Comparison of ENCODE assay signal across 26 cellular contexts in genomic region chr15:28876131-28876844, GRCh38. TPM values are rescaled to one million over a fixed set of nuclear protein-coding genes. Genes with fewer than 3 reads are reported as not detected.
A peak's percentile ranks its signal among the peaks of the same experiment; 100 is the strongest.
DNase-seq lines count a peak whose midpoint lies in the region; ATAC-seq and TF ChIP-seq lines count a peak whose summit lies in the region.
"Had no signal": no experiment of that assay in that cellular context is flagged by ENCODE, and none has a peak within 500 bp of the region (broad histone marks: within the 10 kb centered on the region; RNA-seq: fewer than 3 reads in every experiment).

No MANE protein-coding gene starts in this region.

- H4K20me1 ChIP-seq in neural progenitor cell (ENCODE audit: low read depth) = peaks cover 5% of the 10 kb centered on the region

- H3K4me3 Mint-ChIP-seq in CD4-positive, alpha-beta T cell = no peak overlapping the region
- H3K4me3 Mint-ChIP-seq in T-cell (peak overlapping the region in 1 of 3 donors; percentile 43), neural progenitor cell (peak overlapping the region; percentile 81)
- H3K4me3 Mint-ChIP-seq: activated CD4-positive, alpha-beta memory T cell treated with anti-CD3 and anti-CD28 coated beads for 36 hours; activated naive CD4-positive, alpha-beta T cell treated with anti-CD3 and anti-CD28 coated beads, Interleukin-2, amount 10 ng/mL, durations not matched to agents 7 days and 5 days; CD4-positive, alpha-beta memory T cell had no signal

- H3K36me3 ChIP-seq in neural progenitor cell = no peaks in the 10 kb centered on the region
- H3K36me3 ChIP-seq: ascending aorta, gastroesophageal sphincter, pancreas had no signal

- POLR2A ChIA-PET in CD4-positive, alpha-beta T cell (lab: Charles Lee) = interaction anchor here (0.9 kb wide), 1 partner anchor 9 kb away, joined by 4 read pairs; the partner anchor contains the start of gene APBA2
- POLR2A ChIA-PET in T-cell (lab: Charles Lee) = no interaction called here

- no peak for TF ChIP-seq CTCF in CD4-positive, alpha-beta T cell (IDR thresholded peaks at IDR 0.05)
- TF ChIP-seq CTCF in neural progenitor cell (IDR thresholded peaks at IDR 0.05) = no peak

- intact Hi-C loops in CD4-positive, alpha-beta T cell (cut with DNase I, micrococcal nuclease) = loop anchor here in 1 of 2 experiments (1.0 kb wide), 1 partner anchor 99 kb away; no protein-coding TSS in a partner anchor

- DNase-seq in CD4-positive, alpha-beta T cell = no peak
- peak in 5 of 34 experiments; percentile 17 to 31 (median 24) for DNase-seq in T-cell
- peak; percentile 46 for DNase-seq in iPS DF 4.7 (ENCODE audit: extremely low read depth, low spot score)
- DNase-seq in neural progenitor cell (ENCODE audit: low spot score) = peak; percentile 96
- no peak for DNase-seq in NOMO-1 (lab: John Stamatoyannopoulos, UW; ENCODE audit: unreplicated experiment in 2 of 2)
- DNase-seq in NCI-H526 treated with DMSO at 0.1 percent for 48 hours (lab: John Stamatoyannopoulos, UW) = no peak
- DNase-seq: activated CD4-positive, alpha-beta memory T cell treated with anti-CD3 and anti-CD28 coated beads for 36 hours; activated naive CD4-positive, alpha-beta T cell treated with anti-CD3 and anti-CD28 coated beads, Interleukin-2, amount 10 ng/mL, durations not matched to agents 7 days and 5 days; CD4-positive, alpha-beta memory T cell; DMS153; effector CD4-positive, alpha-beta T cell; GDM1; Kasumi-1; NCI-H187 treated with DMSO at 0.1 percent for 48 hours; PC-9; T-helper 2 cell had no signal

- H3K27ac Mint-ChIP-seq in CD4-positive, alpha-beta T cell = no peak overlapping the region
- H3K27ac Mint-ChIP-seq in T-cell (peak overlapping the region in 1 of 2 donors; percentile 22), neural progenitor cell (peak overlapping the region; percentile 99)
- H3K27ac Mint-ChIP-seq: activated CD4-positive, alpha-beta memory T cell treated with anti-CD3 and anti-CD28 coated beads for 36 hours had no signal

- H3K4me2 ChIP-seq in neural progenitor cell = peak overlapping the region; percentile 71
- H3K4me2 ChIP-seq: PC-9 had no signal

- no peak overlapping the region for H3K27ac ChIP-seq in CD4-positive, alpha-beta T cell (ENCODE audit: low read depth, low read length)
- H3K27ac ChIP-seq in neural progenitor cell = peak overlapping the region; percentile 55
- H3K27ac ChIP-seq: ascending aorta, gastroesophageal sphincter, pancreas, PC-9, VCaP had no signal

- peaks cover 23% of the 10 kb centered on the region for H3K4me1 Mint-ChIP-seq in CD4-positive, alpha-beta T cell (ENCODE audit: low read depth)
- H3K4me1 Mint-ChIP-seq in T-cell (peaks cover 12 to 23% (median 15%) of the 10 kb centered on the region in 3 donors), neural progenitor cell (peaks cover 49% of the 10 kb centered on the region)

- H3K36me3 Mint-ChIP-seq in CD4-positive, alpha-beta T cell (ENCODE audit: low read depth) = no peaks in the 10 kb centered on the region
- no peaks in the 10 kb centered on the region for H3K36me3 Mint-ChIP-seq in T-cell
- H3K36me3 Mint-ChIP-seq in neural progenitor cell = peaks cover 2% of the 10 kb centered on the region
- H3K36me3 Mint-ChIP-seq: activated CD4-positive, alpha-beta memory T cell treated with anti-CD3 and anti-CD28 coated beads for 36 hours; activated naive CD4-positive, alpha-beta T cell treated with anti-CD3 and anti-CD28 coated beads, Interleukin-2, amount 10 ng/mL, durations not matched to agents 7 days and 5 days; CD4-positive, alpha-beta memory T cell had no signal

- H3K9me3 Mint-ChIP-seq in CD4-positive, alpha-beta T cell = no peaks in the 10 kb centered on the region
- H3K9me3 Mint-ChIP-seq in T-cell (no peaks in the 10 kb centered on the region), neural progenitor cell (peaks cover 15% of the 10 kb centered on the region)
- H3K9me3 Mint-ChIP-seq: activated CD4-positive, alpha-beta memory T cell treated with anti-CD3 and anti-CD28 coated beads for 36 hours; activated naive CD4-positive, alpha-beta T cell treated with anti-CD3 and anti-CD28 coated beads, Interleukin-2, amount 10 ng/mL, durations not matched to agents 7 days and 5 days had no signal

- no peaks in the 10 kb centered on the region for H3K79me2 ChIP-seq in neural progenitor cell (ENCODE audit: low read depth)

- no peak overlapping the region for H2AFZ ChIP-seq in neural progenitor cell (replicated peaks)
- H2AFZ ChIP-seq: PC-9 had no signal

- no peaks in the 10 kb centered on the region for H3K27me3 ChIP-seq in CD4-positive, alpha-beta T cell (ENCODE audit: control insufficient read depth, insufficient read depth, low read length)
- H3K27me3 ChIP-seq in neural progenitor cell = no peaks in the 10 kb centered on the region
- H3K27me3 ChIP-seq: ascending aorta, pancreas had no signal

- H3K27me3 Mint-ChIP-seq in CD4-positive, alpha-beta T cell = no peaks in the 10 kb centered on the region
- H3K27me3 Mint-ChIP-seq in T-cell = no peaks in the 10 kb centered on the region
- peaks cover 18% of the 10 kb centered on the region for H3K27me3 Mint-ChIP-seq in neural progenitor cell (ENCODE audit: insufficient read depth, low read depth)
- H3K27me3 Mint-ChIP-seq: activated CD4-positive, alpha-beta memory T cell treated with anti-CD3 and anti-CD28 coated beads for 36 hours; CD4-positive, alpha-beta memory T cell had no signal

- H3K4me3 ChIP-seq in neural progenitor cell = peak overlapping the region; percentile 13
- H3K4me3 ChIP-seq: ascending aorta, gastroesophageal sphincter, pancreas, PC-9 had no signal

- peaks cover 21% of the 10 kb centered on the region for H3F3A ChIP-seq in neural progenitor cell (ENCODE audit: low read depth)

- no peaks in the 10 kb centered on the region for H3K9me3 ChIP-seq in CD4-positive, alpha-beta T cell (ENCODE audit: control insufficient read depth, low read length)
- H3K9me3 ChIP-seq in neural progenitor cell (ENCODE audit: low read depth) = no peaks in the 10 kb centered on the region
- H3K9me3 ChIP-seq: ascending aorta, pancreas had no signal

- H3K9ac ChIP-seq in neural progenitor cell = no peak overlapping the region

- CTCF ChIA-PET in CD4-positive, alpha-beta T cell (lab: Charles Lee) = no interaction called here
- CTCF ChIA-PET in T-cell (lab: Charles Lee) = interaction anchor here in 1 of 2 donors (0.7 to 1.0 kb wide), 2 partner anchors 14 to 114 kb away, joined by 3 to 4 read pairs; no protein-coding TSS in a partner anchor

- peaks cover 15% of the 10 kb centered on the region for H3K4me1 ChIP-seq in neural progenitor cell
- H3K4me1 ChIP-seq: ascending aorta, gastroesophageal sphincter had no signal

- ATAC-seq in CD4-positive, alpha-beta T cell (ENCODE audit: poor library complexity) = peak; percentile 37
- peak in 3 of 4 experiments; percentile 31 to 69 (median 45) for ATAC-seq in T-cell (replicated peaks in 1 of 4)
- ATAC-seq in SK-N-SH treated with all-trans-retinoic acid at 6 μM for 48 hours = no peak
- ATAC-seq: gastroesophageal sphincter, pancreas, sciatic nerve had no signal

TF ChIP-seq in SK-N-SH treated with all-trans-retinoic acid at 6 μM for 48 hours, 23 proteins besides CTCF, POLR2A, EP300 and RAD21:
- TF ChIP-seq ZFP30 (CRISPR knock-in tag; IDR thresholded peaks at IDR 0.05) (no peak), ARNTL (CRISPR knock-in tag; IDR thresholded peaks at IDR 0.05; ENCODE audit: borderline replicate concordance, low read depth) (no peak), CSDC2 (CRISPR knock-in tag; IDR thresholded peaks at IDR 0.05) (no peak), SNAI2 (CRISPR knock-in tag; IDR thresholded peaks at IDR 0.05) (no peak), ESRRG (CRISPR knock-in tag; IDR thresholded peaks at IDR 0.05) (no peak), CREB5 (CRISPR knock-in tag; IDR thresholded peaks at IDR 0.05; ENCODE audit: low read depth) (no peak), TOX (CRISPR knock-in tag; IDR thresholded peaks at IDR 0.05; ENCODE audit: borderline replicate concordance) (no peak), ZNF70 (CRISPR knock-in tag; IDR thresholded peaks at IDR 0.05) (no peak), ZFP3 (CRISPR knock-in tag; IDR thresholded peaks at IDR 0.05) (no peak), CSRNP3 (CRISPR knock-in tag; IDR thresholded peaks at IDR 0.05) (no peak)

RNA-seq across cellular contexts. Expression of gene APBA2, which starts 9.5 kb away (rescaled TPM):
- total RNA-seq in CD4-positive, alpha-beta T cell = 100 to 1,000 TPM; 123 to 126 TPM
- total RNA-seq in T-cell (100 to 1,000 TPM in 2 of 5 donors, 10 to 100 TPM in 3; 78.9 to 118 (median 94.9) TPM), neural progenitor cell (ENCODE audit: low replicate concordance) (35.8 and 70.4 TPM in 2 replicates)
- total RNA-seq: PC-9 had no signal

RNA-seq across cellular contexts. Expression of gene GOLGA6L7, which starts 27.8 kb away (rescaled TPM):
- not detected for total RNA-seq in CD4-positive, alpha-beta T cell
- total RNA-seq in T-cell (not detected), neural progenitor cell (ENCODE audit: low replicate concordance) (not detected in 2 replicates)
- total RNA-seq: activated CD4-positive, alpha-beta memory T cell treated with anti-CD3 and anti-CD28 coated beads for 36 hours; ascending aorta; CD4-positive, alpha-beta memory T cell; gastroesophageal sphincter; H4; lower leg skin; pancreas; PC-9; sciatic nerve; SK-MEL-5; temporal lobe had no signal

Comparison
In these comparisons a context has a peak if more than half of its experiments do, and no peak if none do; other contexts are left out.
1. DNase-seq: peak in iPS DF 4.7 (single experiment) and neural progenitor cell (single experiment); none in CD4-positive, alpha-beta T cell (0 of 10), NOMO-1 (0 of 2) and NCI-H526 treated with DMSO at 0.1 percent for 48 hours (single experiment).